14 cellular contexts compared by ENCODE assay signal in genomic region chr9:126549246-126550006, GRCh38.
"Had no signal": no experiment of that assay in that cellular context is flagged by ENCODE, and none has a peak within 500 bp of the region (broad histone marks: within the 10 kb centered on the region; RNA-seq: fewer than 3 reads in every experiment).

No MANE protein-coding gene starts in this region.

- H3K4me1 Mint-ChIP-seq: activated CD4-positive, alpha-beta T cell treated with anti-CD3 and anti-CD28 coated beads, Interleukin-2, amount 10 ng/mL, durations not matched to agents 7 days and 5 days; central memory CD8-positive, alpha-beta T cell; immature natural killer cell; nephron; stimulated activated naive CD8-positive, alpha-beta T cell treated with anti-CD3 and anti-CD28 coated beads, Interleukin-15, amount 100 ng/mL, for 72 hours had no signal

- ATAC-seq: sciatic nerve; stimulated activated naive CD8-positive, alpha-beta T cell treated with anti-CD3 and anti-CD28 coated beads, Interleukin-15, amount 100 ng/mL, for 72 hours had no signal

- H3K27ac ChIP-seq: brain microvascular endothelial cell, lower lobe of right lung had no signal

- H3K4me3 Mint-ChIP-seq: activated CD4-positive, alpha-beta T cell treated with anti-CD3 and anti-CD28 coated beads, Interleukin-2, amount 10 ng/mL, durations not matched to agents 7 days and 5 days; activated naive CD8-positive, alpha-beta T cell; central memory CD8-positive, alpha-beta T cell; immature natural killer cell; nephron; stimulated activated naive CD8-positive, alpha-beta T cell treated with anti-CD3 and anti-CD28 coated beads, Interleukin-15, amount 100 ng/mL, for 72 hours had no signal

- H3K27me3 Mint-ChIP-seq: central memory CD8-positive, alpha-beta T cell; stimulated activated naive CD8-positive, alpha-beta T cell treated with anti-CD3 and anti-CD28 coated beads, Interleukin-15, amount 100 ng/mL, for 72 hours had no signal

- H3K9me3 Mint-ChIP-seq: activated CD4-positive, alpha-beta T cell treated with anti-CD3 and anti-CD28 coated beads, Interleukin-2, amount 10 ng/mL, durations not matched to agents 7 days and 5 days; central memory CD8-positive, alpha-beta T cell; immature natural killer cell; nephron; stimulated activated naive CD8-positive, alpha-beta T cell treated with anti-CD3 and anti-CD28 coated beads, Interleukin-15, amount 100 ng/mL, for 72 hours had no signal

- H3K36me3 Mint-ChIP-seq: activated naive CD8-positive, alpha-beta T cell; immature natural killer cell had no signal

- H3K9me3 ChIP-seq: lower lobe of right lung had no signal

- H3K27me3 ChIP-seq: brain microvascular endothelial cell had no signal

- H3K36me3 ChIP-seq: brain microvascular endothelial cell, lower lobe of right lung had no signal

- H3K4me3 ChIP-seq: lower lobe of right lung had no signal

- H3K27ac Mint-ChIP-seq: activated CD4-positive, alpha-beta T cell treated with anti-CD3 and anti-CD28 coated beads, Interleukin-2, amount 10 ng/mL, durations not matched to agents 7 days and 5 days; activated naive CD8-positive, alpha-beta T cell; immature natural killer cell; nephron; stimulated activated naive CD8-positive, alpha-beta T cell treated with anti-CD3 and anti-CD28 coated beads, Interleukin-15, amount 100 ng/mL, for 72 hours had no signal

- DNase-seq: activated CD4-positive, alpha-beta T cell treated with anti-CD3 and anti-CD28 coated beads, Interleukin-2, amount 10 ng/mL, durations not matched to agents 7 days and 5 days; activated CD8-positive, alpha-beta memory T cell treated with anti-CD3 and anti-CD28 coated beads, Interleukin-2, amount 50 U/mL, for 48 hours; activated gamma-delta T cell treated with Interleukin-2 at 50 U/mL for 16 hours; brain microvascular endothelial cell; cortex of kidney; effector CD4-positive, alpha-beta T cell; foreskin fibroblast; immature natural killer cell; lower lobe of right lung; stimulated activated naive CD8-positive, alpha-beta T cell treated with anti-CD3 and anti-CD28 coated beads, Interleukin-15, amount 100 ng/mL, for 72 hours had no signal

- H3K4me1 ChIP-seq: lower lobe of right lung had no signal
